Comparison of ENCODE assay signal across 8 cellular contexts in genomic region chr2:175181104-175181876, GRCh38. TPM values are rescaled to one million over a fixed set of nuclear protein-coding genes. Genes with fewer than 3 reads are reported as not detected.
DNase-seq lines count a peak whose midpoint lies in the region; ATAC-seq and TF ChIP-seq lines count a peak whose summit lies in the region.

Gene ATP5MC3 (minus strand): TSS chr2:175181710. CDS start chr2:175181393, 317 bp downstream.

- TF ChIP-seq CTCF in GM12875 (IDR thresholded peaks at IDR 0.05; ENCODE audit: borderline replicate concordance, insufficient read depth, low read depth, low read length): peak; percentile 21; the same call in 1 of the 2 replicates
- TF ChIP-seq CTCF in adrenal gland (IDR thresholded peaks at IDR 0.05): no peak
- TF ChIP-seq CTCF in heart right ventricle (IDR thresholded peaks at IDR 0.05): peak in 4 of 9 donors; percentile 9 to 31 (median 18)
- peak; percentile 8 for TF ChIP-seq CTCF in upper lobe of right lung (IDR thresholded peaks at IDR 0.05)

- WGBS in adrenal gland, 4 donors: 0 to 1% (median 0%) methylated on average over 6 to 53 of the region's 53 CpGs
- WGBS in heart right ventricle, 2 donors: 0% methylated on average over 53 of the region's 53 CpGs

- TF ChIP-seq POLR2A in adrenal gland (IDR thresholded peaks at IDR 0.05): peak; percentile 85 to 88

- peak; percentile 91 for ATAC-seq in HG02798 (IDR thresholded peaks at IDR 0.05; ENCODE audit: poor library complexity, unreplicated experiment)
- ATAC-seq in heart right ventricle: peak; percentile 95 to 98 (median 97)
- peak; percentile 98 for ATAC-seq in upper lobe of right lung

- H3K27ac ChIP-seq in adrenal gland (peak within 1 kb of the TSS; percentile 83 to 93 (median 87)), heart right ventricle (peak within 1 kb of the TSS; percentile 94 to 98 (median 97)), upper lobe of right lung (peak within 1 kb of the TSS; percentile 88)

- DNase-seq in NCI-H1436 treated with DMSO at 0.1 percent for 48 hours (lab: John Stamatoyannopoulos, UW) (peak; percentile 85), T-helper 1 cell (peak; percentile 79 to 96 (median 84)), adrenal gland (peak; percentile 92 to 98 (median 95)), heart right ventricle (peak; percentile 94 to 95), posterior vena cava (ENCODE audit: low spot score) (peak; percentile 98), upper lobe of right lung (peak; percentile 98)

- H3K27me3 ChIP-seq in adrenal gland (no peaks in the 10 kb centered on the region), heart right ventricle (no peaks in the 10 kb centered on the region), upper lobe of right lung (no peaks in the 10 kb centered on the region)

- peak within 1 kb of the TSS; percentile 83 for H3K4me3 ChIP-seq in GM12875 (ENCODE audit: low read depth, low read length)
- H3K4me3 ChIP-seq in adrenal gland: peak within 1 kb of the TSS; percentile 77 to 96 (median 84)
- H3K4me3 ChIP-seq in heart right ventricle: peak within 1 kb of the TSS; percentile 69 to 96 (median 89)
- H3K4me3 ChIP-seq in upper lobe of right lung: peak within 1 kb of the TSS; percentile 85

- H3K9me3 ChIP-seq in adrenal gland (replicated peaks in 1 of 3): no peaks in the 10 kb centered on the region
- no peaks in the 10 kb centered on the region for H3K9me3 ChIP-seq in heart right ventricle
- no peaks in the 10 kb centered on the region for H3K9me3 ChIP-seq in upper lobe of right lung

- H3K4me1 ChIP-seq in adrenal gland (replicated peaks in 1 of 2): peaks cover 7 to 23% of the 10 kb centered on the region in 2 donors
- H3K4me1 ChIP-seq in heart right ventricle: peaks cover 0 to 47% (median 32%) of the 10 kb centered on the region in 9 donors
- no peaks in the 10 kb centered on the region for H3K4me1 ChIP-seq in upper lobe of right lung

- intact Hi-C loops in adrenal gland (cut with DNase I) (loop anchor here (10.0 kb wide), 2 partner anchors 46 to 66 kb away; no protein-coding TSS in a partner anchor), heart right ventricle (cut with DNase I) (loop anchor here in 3 of 10 donors (5.0 to 10.0 kb wide), 3 partner anchors 59 to 69 kb away; no protein-coding TSS in a partner anchor), posterior vena cava (cut with DNase I) (no loop called here), upper lobe of right lung (cut with DNase I) (no loop called here)

- H3K36me3 ChIP-seq in adrenal gland (replicated peaks in 1 of 2) (peaks cover 0 to 32% of the 10 kb centered on the region in 2 donors), heart right ventricle (peaks cover 0 to 40% (median 29%) of the 10 kb centered on the region in 9 donors), upper lobe of right lung (peaks cover 38% of the 10 kb centered on the region)

RNA-seq across cellular contexts. Expression of gene ATP5MC3, which starts in this region (rescaled TPM):
- 100 to 1,000 TPM; 104 to 249 (median 189) TPM for total RNA-seq in adrenal gland
- 100 to 1,000 TPM; 100 to 273 (median 152) TPM for polyA plus RNA-seq in adrenal gland
- 1,000 to 10,000 TPM in 9 of 10 donors, 100 to 1,000 TPM in 1; 813 to 1,522 (median 1,119) TPM for total RNA-seq in heart right ventricle
- 1,000 to 10,000 TPM in 1 of 2 donors, 100 to 1,000 TPM in 1; 357 to 1,442 TPM for polyA plus RNA-seq in heart right ventricle
- 100 to 1,000 TPM; 120 to 139 TPM for total RNA-seq in posterior vena cava
- 113 TPM for total RNA-seq in upper lobe of right lung

Comparison
In these comparisons a context has a peak if more than half of its experiments do, and no peak if none do; other contexts are left out.
1. Peak in every context shown above with its lines: DNase-seq, ATAC-seq, H3K4me3 ChIP-seq and H3K27ac ChIP-seq.
2. CTCF ChIP-seq: peak in GM12875 (single experiment) and upper lobe of right lung (single experiment); none in adrenal gland (0 of 6).
3. intact Hi-C loops: an anchor here in adrenal gland (10.0 kb wide); none called in posterior vena cava and upper lobe of right lung.